17 cellular contexts compared by ENCODE assay signal in genomic region chr9:71368157-71368556, GRCh38.
"Had no signal": no experiment of that assay in that cellular context is flagged by ENCODE, and none has a peak within 500 bp of the region (broad histone marks: within the 10 kb centered on the region; RNA-seq: fewer than 3 reads in every experiment).

No MANE protein-coding gene starts in this region.

- H3K27ac Mint-ChIP-seq: activated naive CD4-positive, alpha-beta T cell treated with anti-CD3 and anti-CD28 coated beads, Interleukin-2, amount 50 U/mL, for 24 hours; brain; natural killer cell; T-helper 2 cell treated with Interferon-gamma antibody and Interleukin-4, amounts not matched to agents 5 μg/mL and 100 μg/mL, for 36 hours had no signal

- H3K4me1 ChIP-seq: lower lobe of right lung, uterus had no signal

- H3K9me3 ChIP-seq: esophagus squamous epithelium, lower lobe of right lung, uterus had no signal

- H3K4me1 Mint-ChIP-seq: activated naive CD4-positive, alpha-beta T cell treated with anti-CD3 and anti-CD28 coated beads, Interleukin-2, amount 50 U/mL, for 24 hours; natural killer cell had no signal

- H3K36me3 ChIP-seq: esophagus squamous epithelium, lower lobe of right lung, uterus had no signal

- DNase-seq: activated effector memory CD4-positive, alpha-beta T cell treated with Interleukin-2 at 50 U/mL for 16 hours; activated T-cell treated with anti-CD3 and anti-CD28 coated beads, Interleukin-2, amount 50 U/mL, for 1 hour; amniotic stem cell; cerebellar nuclear complex; esophagus squamous epithelium; foreskin fibroblast; kidney; lower lobe of right lung; natural killer cell; occipital lobe; stimulated activated CD4-positive, alpha-beta T cell treated with anti-CD3 and anti-CD28 coated beads, Interleukin-4, amount 100 ng/mL, for 24 hours; SW 1271; uterus had no signal

- H3K27me3 ChIP-seq: esophagus squamous epithelium, uterus had no signal

- H3K9me3 Mint-ChIP-seq: activated naive CD4-positive, alpha-beta T cell treated with anti-CD3 and anti-CD28 coated beads, Interleukin-2, amount 50 U/mL, for 24 hours; T-helper 2 cell treated with Interferon-gamma antibody and Interleukin-4, amounts not matched to agents 5 μg/mL and 100 μg/mL, for 36 hours had no signal

- H3K4me3 ChIP-seq: esophagus squamous epithelium, lower lobe of right lung, uterus had no signal

- H3K27ac ChIP-seq: esophagus squamous epithelium, lower lobe of right lung, uterus had no signal

- H3K4me3 Mint-ChIP-seq: activated naive CD4-positive, alpha-beta T cell treated with anti-CD3 and anti-CD28 coated beads, Interleukin-2, amount 50 U/mL, for 24 hours; brain; natural killer cell; T-helper 2 cell treated with Interferon-gamma antibody and Interleukin-4, amounts not matched to agents 5 μg/mL and 100 μg/mL, for 36 hours had no signal

- ATAC-seq: activated CD4-positive, CD25-positive, alpha-beta regulatory T cell treated with anti-CD3 and anti-CD28 coated beads, Interleukin-2, amount 50 U/mL, for 24 hours; lower lobe of right lung; natural killer cell had no signal

- H3K27me3 Mint-ChIP-seq: brain had no signal

- H3K36me3 Mint-ChIP-seq: activated naive CD4-positive, alpha-beta T cell treated with anti-CD3 and anti-CD28 coated beads, Interleukin-2, amount 50 U/mL, for 24 hours; brain; natural killer cell had no signal
